8 cellular contexts compared by ENCODE assay signal in genomic region chr19:1132625-1133383, GRCh38. TPM values are rescaled to one million over a fixed set of nuclear protein-coding genes. Genes with fewer than 3 reads are reported as not detected.
DNase-seq lines count a peak whose midpoint lies in the region; ATAC-seq, FAIRE-seq and TF ChIP-seq lines count a peak whose summit lies in the region.

No MANE protein-coding gene starts in this region.

- peak overlapping the region; percentile 75 to 83 for H3K9ac ChIP-seq in mucosa of rectum (ENCODE audit: low read depth in 1 of 2, low read length in 2 of 2)

- in situ Hi-C loops in KBM-7 (cut with MboI; ENCODE audit: low pct_unique_long_range_greater_than_20kb, low sequenced_read_pairs) = no loop called here

- H3K4me1 ChIP-seq in mucosa of rectum (ENCODE audit: control insufficient read depth in 2 of 2, insufficient read depth in 2 of 2, low read length in 2 of 2) = peaks cover 37 to 42% of the 10 kb centered on the region in 2 donors

- peak overlapping the region; percentile 61 for H3K4me3 ChIP-seq in bronchial epithelial cell (ENCODE audit: low read depth, low read length)
- H3K4me3 ChIP-seq in mucosa of rectum (ENCODE audit: low read length in 2 of 2) = peak overlapping the region; percentile 69 to 71

- no peaks in the 10 kb centered on the region for H3K9me3 ChIP-seq in mucosa of rectum (ENCODE audit: control insufficient read depth in 2 of 2, low read length in 2 of 2)

- H3K36me3 ChIP-seq in bronchial epithelial cell (ENCODE audit: control insufficient read depth, insufficient read depth, low read length) = peaks cover 20% of the 10 kb centered on the region
- no peaks in the 10 kb centered on the region for H3K36me3 ChIP-seq in mucosa of rectum (ENCODE audit: control insufficient read depth in 2 of 2, insufficient read depth in 2 of 2, low read length in 2 of 2)

- H3K27ac ChIP-seq in mucosa of rectum (ENCODE audit: low read depth in 2 of 2, low read length in 2 of 2) = peak overlapping the region; percentile 86 to 96

- DNase-seq in KBM-7 (peak; percentile 32), bronchial epithelial cell (ENCODE audit: low read depth) (no peak), posterior cingulate gyrus (no peak), NCI-H524 (lab: John Stamatoyannopoulos, UW) (no peak)

- TF ChIP-seq CTCF in bronchial epithelial cell (IDR thresholded peaks at IDR 0.05; ENCODE audit: insufficient read depth, low read length, severe bottlenecking) = no peak

- FAIRE-seq in bronchial epithelial cell (lab: Jason Lieb, UNC) = no peak

- ATAC-seq in GM19324 (IDR thresholded peaks at IDR 0.05; ENCODE audit: low FRiP score, unreplicated experiment) (peak; percentile 7), GM19328 (IDR thresholded peaks at IDR 0.05; ENCODE audit: unreplicated experiment) (no peak), HG03095 (IDR thresholded peaks at IDR 0.05; ENCODE audit: unreplicated experiment) (no peak)

- no peaks in the 10 kb centered on the region for H3K27me3 ChIP-seq in bronchial epithelial cell (ENCODE audit: control insufficient read depth, insufficient read depth, low read length)
- H3K27me3 ChIP-seq in mucosa of rectum (ENCODE audit: control insufficient read depth in 2 of 2, insufficient read depth in 2 of 2, low read length in 2 of 2) = no peaks in the 10 kb centered on the region

- intact Hi-C loops in posterior cingulate gyrus (cut with DNase I) = no loop called here

RNA-seq across cellular contexts. Expression of gene GPX4, which starts 29.0 kb away (rescaled TPM):
- total RNA-seq in bronchial epithelial cell = 274 and 291 TPM in 2 replicates

RNA-seq across cellular contexts. Expression of gene POLR2E, which starts 37.6 kb away (rescaled TPM):
- total RNA-seq in bronchial epithelial cell = 57.4 and 87.1 TPM in 2 replicates

RNA-seq across cellular contexts. Expression of gene SBNO2, which starts 41.3 kb away (rescaled TPM):
- 16.8 and 22.8 TPM in 2 replicates for total RNA-seq in bronchial epithelial cell
